ENCODE assay signal across 8 cellular contexts in genomic region chr1:167617100-167617949, GRCh38. TPM values are rescaled to one million over a fixed set of nuclear protein-coding genes. Genes with fewer than 3 reads are reported as not detected.
DNase-seq lines count a peak whose midpoint lies in the region; ATAC-seq, FAIRE-seq and TF ChIP-seq lines count a peak whose summit lies in the region.

No MANE protein-coding gene starts in this region.

- peaks cover 41% of the 10 kb centered on the region for H3K4me1 ChIP-seq in CD4-positive, CD25-positive, alpha-beta regulatory T cell (ENCODE audit: control insufficient read depth, insufficient read depth, low read length, poor library complexity, severe bottlenecking)
- H3K4me1 ChIP-seq in kidney (ENCODE audit: control insufficient read depth in 1 of 2, insufficient read depth in 1 of 2, low read depth in 1 of 2, low read length in 2 of 2) (peaks cover 8 to 13% of the 10 kb centered on the region in 2 donors), thoracic aorta (ENCODE audit: control insufficient read depth in 1 of 2, low read depth in 2 of 2) (peaks cover 8 to 11% of the 10 kb centered on the region in 2 donors)

- intact Hi-C loops in kidney (cut with DNase I): no loop called here

- peak overlapping the region in 3 of 4 donors; percentile 78 to 85 (median 80) for H3K4me3 Mint-ChIP-seq in CD4-positive, CD25-positive, alpha-beta regulatory T cell

- no peaks in the 10 kb centered on the region for H3K27me3 ChIP-seq in CD4-positive, CD25-positive, alpha-beta regulatory T cell (ENCODE audit: control insufficient read depth, insufficient read depth, low read length)
- H3K27me3 ChIP-seq in thoracic aorta (replicated peaks; ENCODE audit: insufficient read depth): no peaks in the 10 kb centered on the region

- no peaks in the 10 kb centered on the region for H3K36me3 ChIP-seq in CD4-positive, CD25-positive, alpha-beta regulatory T cell (ENCODE audit: control insufficient read depth, insufficient read depth, low read length)
- no peaks in the 10 kb centered on the region for H3K36me3 ChIP-seq in kidney (ENCODE audit: control insufficient read depth in 1 of 2, insufficient read depth in 2 of 2, low read length in 2 of 2)
- H3K36me3 ChIP-seq in thoracic aorta: no peaks in the 10 kb centered on the region

- TF ChIP-seq CTCF in kidney (IDR thresholded peaks at IDR 0.05; ENCODE audit: borderline replicate concordance, extremely low read depth, insufficient read depth): no peak
- TF ChIP-seq CTCF in thoracic aorta (IDR thresholded peaks at IDR 0.05): no peak

- peak overlapping the region; percentile 63 for H3K27ac ChIP-seq in CD4-positive, CD25-positive, alpha-beta regulatory T cell (ENCODE audit: insufficient read depth, low read length, poor library complexity, severe bottlenecking)
- peak overlapping the region; percentile 64 for H3K27ac ChIP-seq in angular gyrus (ENCODE audit: low read depth, low read length)
- peak overlapping the region; percentile 22 to 84 for H3K27ac ChIP-seq in kidney (ENCODE audit: low read depth in 2 of 2, low read length in 2 of 2)
- H3K27ac ChIP-seq in thoracic aorta: peak overlapping the region in 1 of 2 donors; percentile 44

- H3K4me3 ChIP-seq in CD4-positive, CD25-positive, alpha-beta regulatory T cell (ENCODE audit: low read depth, low read length): peak overlapping the region; percentile 84
- H3K4me3 ChIP-seq in Jurkat, Clone E6-1 (ENCODE audit: low read length): peak overlapping the region; percentile 42
- peak overlapping the region; percentile 24 to 32 for H3K4me3 ChIP-seq in kidney (ENCODE audit: low read length in 2 of 2)
- peak overlapping the region; percentile 37 for H3K4me3 ChIP-seq in thoracic aorta

- H3K9me3 ChIP-seq in CD4-positive, CD25-positive, alpha-beta regulatory T cell (ENCODE audit: control insufficient read depth in 2 of 2, low read length in 2 of 2): no peaks in the 10 kb centered on the region
- peaks cover 0 to 3% of the 10 kb centered on the region in 2 donors for H3K9me3 ChIP-seq in kidney (ENCODE audit: control insufficient read depth in 1 of 2, low read length in 2 of 2)
- no peaks in the 10 kb centered on the region for H3K9me3 ChIP-seq in thoracic aorta

- FAIRE-seq in kidney (lab: Jason Lieb, UNC): no peak

- peak; percentile 60 to 68 for ATAC-seq in CD4-positive, CD25-positive, alpha-beta regulatory T cell (ENCODE audit: low read depth in 2 of 2)
- ATAC-seq in GM19468 (IDR thresholded peaks at IDR 0.05; ENCODE audit: extremely low read depth, unreplicated experiment) (peak; percentile 29), thoracic aorta (ENCODE audit: insufficient number of reproducible peaks, low FRiP score, low read depth) (no peak)

- H3K27me3 Mint-ChIP-seq in CD4-positive, CD25-positive, alpha-beta regulatory T cell: no peaks in the 10 kb centered on the region

- peak overlapping the region; percentile 85 to 98 (median 86) for H3K27ac Mint-ChIP-seq in CD4-positive, CD25-positive, alpha-beta regulatory T cell

- no peaks in the 10 kb centered on the region for H3K9me3 Mint-ChIP-seq in CD4-positive, CD25-positive, alpha-beta regulatory T cell

- H3K36me3 Mint-ChIP-seq in CD4-positive, CD25-positive, alpha-beta regulatory T cell: no peaks in the 10 kb centered on the region

- H3K9ac ChIP-seq in kidney (ENCODE audit: low read length in 2 of 2): no peak overlapping the region

- H3K4me1 Mint-ChIP-seq in CD4-positive, CD25-positive, alpha-beta regulatory T cell: peaks cover 30 to 74% (median 49%) of the 10 kb centered on the region in 4 donors

- peak in 1 of 3 donors; percentile 79 for DNase-seq in CD4-positive, CD25-positive, alpha-beta regulatory T cell
- peak; percentile 77 for DNase-seq in Jurkat, Clone E6-1 (ENCODE audit: low read depth, low spot score)
- DNase-seq in kidney (peak; percentile 82), thoracic aorta (ENCODE audit: low spot score) (no peak)
- no peak for DNase-seq in effector CD8-positive, alpha-beta T cell (lab: John Stamatoyannopoulos, UW)
- no peak for DNase-seq in stimulated activated CD4-positive, alpha-beta T cell treated with anti-CD3 and anti-CD28 coated beads, Interleukin-12 subunit alpha, Interleukin-12 subunit beta, amount 100 ng/mL, for 4 hours

RNA-seq across cellular contexts. Expression of gene RCSD1, which starts 12.7 kb away (rescaled TPM):
- 174 TPM for total RNA-seq in CD4-positive, CD25-positive, alpha-beta regulatory T cell
- polyA plus RNA-seq in CD4-positive, CD25-positive, alpha-beta regulatory T cell: 100 to 1,000 TPM; 207 to 251 (median 233) TPM
- 86.3 TPM for polyA plus RNA-seq in Jurkat, Clone E6-1 (2012; ENCODE audit: insufficient read depth, insufficient read length)
- total RNA-seq in kidney (18.3 TPM), thoracic aorta (10 to 100 TPM; 11.1 to 11.9 TPM)
- polyA plus RNA-seq in kidney (ENCODE audit: insufficient read depth, low read depth, low replicate concordance): 3.9 TPM

Comparison
In these comparisons a context has a peak if more than half of its experiments do, and no peak if none do; other contexts are left out.
1. DNase-seq: peak in Jurkat, Clone E6-1 (single experiment) and kidney (single experiment); none in thoracic aorta (single experiment), effector CD8-positive, alpha-beta T cell (single experiment) and stimulated activated CD4-positive, alpha-beta T cell treated with anti-CD3 and anti-CD28 coated beads, Interleukin-12 subunit alpha, Interleukin-12 subunit beta, amount 100 ng/mL, for 4 hours (single experiment).
2. H3K4me3 ChIP-seq: peak in every context shown above with its lines; median percentile 84 in CD4-positive, CD25-positive, alpha-beta regulatory T cell; 42 in Jurkat, Clone E6-1; 37 in thoracic aorta; 28 in kidney.